ENCODE assay signal across 23 cellular contexts in the genomic region with DNA sequence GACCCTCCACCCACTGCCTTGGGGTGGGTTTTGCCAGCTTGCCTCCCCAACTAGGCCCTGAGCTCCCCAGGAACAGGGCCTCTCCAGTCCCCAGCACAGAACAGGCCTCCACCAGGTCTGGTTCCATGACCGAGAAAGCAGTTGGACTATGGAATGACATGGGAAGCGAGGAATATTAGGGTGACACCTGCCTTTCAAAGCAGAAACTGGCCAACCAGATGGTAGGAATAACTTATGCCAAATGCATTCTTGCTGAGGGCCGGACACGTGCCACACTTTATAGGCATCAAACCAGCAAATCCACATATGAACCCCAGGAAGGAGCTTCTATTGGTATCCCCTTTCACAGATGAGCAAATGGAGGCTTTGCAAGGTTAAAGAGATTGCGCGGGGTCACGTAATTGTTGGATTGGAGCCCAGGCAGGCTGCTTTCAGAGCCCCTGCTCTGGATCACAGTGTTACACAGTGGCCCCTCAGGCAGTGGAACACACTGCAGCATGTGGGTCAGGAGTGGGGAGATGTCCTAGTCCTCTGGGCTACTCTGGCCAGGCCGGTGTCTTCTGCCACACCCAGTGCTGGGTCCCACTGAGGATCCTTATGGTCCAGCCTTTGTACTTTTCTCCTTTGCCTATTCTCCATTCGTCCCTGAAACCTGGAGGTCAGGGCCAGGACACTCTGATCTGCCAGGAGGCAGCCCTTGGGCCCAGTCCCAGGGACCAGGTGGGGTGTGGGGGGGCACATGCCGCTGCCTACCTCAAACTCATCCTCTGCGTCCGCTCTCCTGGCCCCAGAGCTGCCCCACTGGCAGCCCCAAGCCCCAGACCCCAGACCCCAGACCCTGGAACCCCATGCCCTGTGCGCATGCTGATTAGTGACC. TPM values are rescaled to one million over a fixed set of nuclear protein-coding genes. Genes with fewer than 3 reads are reported as not detected.
"Had no signal": no experiment of that assay in that cellular context is flagged by ENCODE, and none has a peak within 500 bp of the region (broad histone marks: within the 10 kb centered on the region; RNA-seq: fewer than 3 reads in every experiment).

No MANE protein-coding gene starts in this region.

- H3K4me1 ChIP-seq: body of pancreas, gastroesophageal sphincter, heart right ventricle, left lung, right atrium auricular region, stomach, testis had no signal

- H3K9me3 ChIP-seq: body of pancreas, gastroesophageal sphincter, heart right ventricle, left lung, right atrium auricular region, stomach, testis had no signal

- H3K27ac Mint-ChIP-seq: activated CD4-positive, alpha-beta T cell treated with anti-CD3 and anti-CD28 coated beads, Interleukin-2, amount 10 ng/mL, durations not matched to agents 24 days and 14 days; activated CD8-positive, alpha-beta T cell treated with anti-CD3 and anti-CD28 coated beads, Interleukin-2, amount 10 ng/mL, durations not matched to agents 7 days and 5 days; activated naive CD4-positive, alpha-beta T cell treated with anti-CD3 and anti-CD28 coated beads for 36 hours; activated T-cell treated with anti-CD3 and anti-CD28 coated beads, Interleukin-2, amount 50 U/mL, for 24 hours; activated T-helper 2 cell treated with anti-CD3 and anti-CD28 coated beads, Interferon-gamma antibody, Interleukin-2, Interleukin-4, amounts not matched to agents 10 μg/mL and 5 μg/mL and 100 μg/mL, durations not matched to agents 14 hours and 24 hours and 36 hours; mesothelial cell of epicardium; nephron progenitor cell; T-cell; type B pancreatic cell had no signal

- H3K27ac ChIP-seq: body of pancreas, gastroesophageal sphincter, heart right ventricle, left lung, right atrium auricular region, skin epidermis, stomach, testis had no signal

- H3K36me3 ChIP-seq: gastroesophageal sphincter, heart right ventricle, left lung, right atrium auricular region, stomach had no signal

- H3K4me1 Mint-ChIP-seq: activated CD4-positive, alpha-beta T cell treated with anti-CD3 and anti-CD28 coated beads, Interleukin-2, amount 10 ng/mL, durations not matched to agents 24 days and 14 days; mesothelial cell of epicardium had no signal

- H3K27me3 ChIP-seq: right atrium auricular region, testis had no signal

- H3K9me3 Mint-ChIP-seq: activated CD4-positive, alpha-beta T cell treated with anti-CD3 and anti-CD28 coated beads, Interleukin-2, amount 10 ng/mL, durations not matched to agents 24 days and 14 days; activated naive CD4-positive, alpha-beta T cell treated with anti-CD3 and anti-CD28 coated beads for 36 hours; activated T-cell treated with anti-CD3 and anti-CD28 coated beads, Interleukin-2, amount 50 U/mL, for 24 hours; activated T-helper 2 cell treated with anti-CD3 and anti-CD28 coated beads, Interferon-gamma antibody, Interleukin-2, Interleukin-4, amounts not matched to agents 10 μg/mL and 5 μg/mL and 100 μg/mL, durations not matched to agents 14 hours and 24 hours and 36 hours; mesothelial cell of epicardium; nephron progenitor cell; T-cell; type B pancreatic cell had no signal

- DNase-seq: activated CD4-positive, alpha-beta T cell treated with anti-CD3 and anti-CD28 coated beads, Interleukin-2, amount 10 ng/mL, durations not matched to agents 24 days and 14 days; activated CD4-positive, CD25-positive, alpha-beta regulatory T cell; activated CD8-positive, alpha-beta T cell treated with anti-CD3 and anti-CD28 coated beads, Interleukin-2, amount 10 ng/mL, durations not matched to agents 7 days and 5 days; activated naive CD4-positive, alpha-beta T cell treated with anti-CD3 and anti-CD28 coated beads for 36 hours; activated T-cell treated with anti-CD3 and anti-CD28 coated beads, Interleukin-2, amount 50 U/mL, for 24 hours; body of pancreas; effector CD8-positive, alpha-beta T cell; heart right ventricle; left lung; nephron progenitor cell; stimulated activated CD4-positive, alpha-beta T cell treated with anti-CD3 and anti-CD28 coated beads, Interleukin-15, amount 100 ng/mL, for 24 hours; stimulated activated CD4-positive, alpha-beta T cell treated with anti-CD3 and anti-CD28 coated beads, Interleukin-2, amount 100 ng/mL, for 48 hours; stomach; T-cell; testis had no signal

- H3K4me3 ChIP-seq: body of pancreas, gastroesophageal sphincter, heart right ventricle, left lung, right atrium auricular region, skin epidermis, stomach, testis had no signal

- H3K4me3 Mint-ChIP-seq: activated CD4-positive, alpha-beta T cell treated with anti-CD3 and anti-CD28 coated beads, Interleukin-2, amount 10 ng/mL, durations not matched to agents 24 days and 14 days; activated CD8-positive, alpha-beta T cell treated with anti-CD3 and anti-CD28 coated beads, Interleukin-2, amount 10 ng/mL, durations not matched to agents 7 days and 5 days; activated naive CD4-positive, alpha-beta T cell treated with anti-CD3 and anti-CD28 coated beads for 36 hours; activated T-cell treated with anti-CD3 and anti-CD28 coated beads, Interleukin-2, amount 50 U/mL, for 24 hours; mesothelial cell of epicardium; nephron progenitor cell; T-cell; type B pancreatic cell had no signal

- H3K36me3 Mint-ChIP-seq: mesothelial cell of epicardium, T-cell, type B pancreatic cell had no signal

RNA-seq across cellular contexts. Expression of a gene that starts 42.0 kb away (rescaled TPM):
- total RNA-seq: activated CD4-positive, alpha-beta T cell treated with anti-CD3 and anti-CD28 coated beads, Interleukin-2, amount 10 ng/mL, durations not matched to agents 24 days and 14 days; activated CD8-positive, alpha-beta T cell treated with anti-CD3 and anti-CD28 coated beads, Interleukin-2, amount 10 ng/mL, durations not matched to agents 7 days and 5 days; activated naive CD4-positive, alpha-beta T cell treated with anti-CD3 and anti-CD28 coated beads for 36 hours; activated T-helper 2 cell treated with anti-CD3 and anti-CD28 coated beads, Interferon-gamma antibody, Interleukin-2, Interleukin-4, amounts not matched to agents 10 μg/mL and 5 μg/mL and 100 μg/mL, durations not matched to agents 14 hours and 24 hours and 36 hours; kidney epithelial cell; lung microvascular endothelial cell; mesothelial cell of epicardium; T-cell had no signal
